In genomic region chr1:184406454-184406853, GRCh38 we compare ENCODE assay signal across 23 cellular contexts.
"Had no signal": no experiment of that assay in that cellular context is flagged by ENCODE, and none has a peak within 500 bp of the region (broad histone marks: within the 10 kb centered on the region; RNA-seq: fewer than 3 reads in every experiment).

No MANE protein-coding gene starts in this region.

- H3K27ac Mint-ChIP-seq: activated CD8-positive, alpha-beta T cell treated with anti-CD3 and anti-CD28 coated beads, Interleukin-2, amount 10 ng/mL, durations not matched to agents 7 days and 5 days; activated naive CD8-positive, alpha-beta T cell treated with anti-CD3 and anti-CD28 coated beads, Interleukin-2, amount 50 U/mL, for 24 hours; activated T-helper 1 cell treated with anti-CD3 and anti-CD28 coated beads, Interleukin-12 subunit alpha, Interleukin-12 subunit beta, Interleukin-2, Interleukin-4 antibody, amounts not matched to agents 30 ng/mL and 10 ng/mL and 1 ng/mL, durations not matched to agents 14 hours and 24 hours and 36 hours; memory B cell; T-helper 2 cell treated with Interferon-gamma antibody and Interleukin-4, amounts not matched to agents 5 μg/mL and 100 μg/mL, for 36 hours had no signal

- H3K36me3 ChIP-seq: cardiac muscle cell, spleen, WERI-Rb-1 had no signal

- DNase-seq: activated CD4-positive, alpha-beta T cell treated with anti-CD3 and anti-CD28 coated beads, Interleukin-2, amount 50 U/mL, for 1 hour; activated CD4-positive, CD25-positive, alpha-beta regulatory T cell treated with anti-CD3 and anti-CD28 coated beads, Interleukin-2, amount 50 U/mL, for 72 hours; activated CD8-positive, alpha-beta T cell treated with anti-CD3 and anti-CD28 coated beads, Interleukin-2, amount 10 ng/mL, durations not matched to agents 7 days and 5 days; activated gamma-delta T cell; activated naive CD4-positive, alpha-beta T cell treated with anti-CD3 and anti-CD28 coated beads, Interleukin-2, amount 50 U/mL, for 16 hours; activated naive CD8-positive, alpha-beta T cell treated with anti-CD3 and anti-CD28 coated beads, Interleukin-2, amount 50 U/mL, for 24 hours; dermis blood vessel endothelial cell; effector CD8-positive, alpha-beta T cell; foreskin melanocyte; glutamatergic neuron; hippocampal formation; posterior cingulate gyrus; spleen; stimulated activated CD4-positive, alpha-beta T cell treated with anti-CD3 and anti-CD28 coated beads, Interleukin-4, amount 100 ng/mL, for 1 hour; stimulated activated naive CD4-positive, alpha-beta T cell; testis; trophoblast cell; WERI-Rb-1 had no signal

- H3K9me3 ChIP-seq: spleen, testis had no signal

- H3K9me3 Mint-ChIP-seq: activated naive CD8-positive, alpha-beta T cell treated with anti-CD3 and anti-CD28 coated beads, Interleukin-2, amount 50 U/mL, for 24 hours; activated T-helper 1 cell treated with anti-CD3 and anti-CD28 coated beads, Interleukin-12 subunit alpha, Interleukin-12 subunit beta, Interleukin-2, Interleukin-4 antibody, amounts not matched to agents 30 ng/mL and 10 ng/mL and 1 ng/mL, durations not matched to agents 14 hours and 24 hours and 36 hours; memory B cell; neural crest cell; T-helper 2 cell treated with Interferon-gamma antibody and Interleukin-4, amounts not matched to agents 5 μg/mL and 100 μg/mL, for 36 hours had no signal

- H3K27me3 ChIP-seq: cardiac muscle cell, spleen, testis had no signal

- H3K4me3 ChIP-seq: cardiac muscle cell, spleen, testis had no signal

- H3K4me1 Mint-ChIP-seq: memory B cell had no signal

- H3K27ac ChIP-seq: cardiac muscle cell, spleen, testis, WERI-Rb-1 had no signal

- ATAC-seq: activated CD8-positive, alpha-beta T cell treated with anti-CD3 and anti-CD28 coated beads, Interleukin-2, amount 10 ng/mL, durations not matched to agents 7 days and 5 days; activated naive CD8-positive, alpha-beta T cell treated with anti-CD3 and anti-CD28 coated beads, Interleukin-2, amount 50 U/mL, for 24 hours had no signal

- H3K4me1 ChIP-seq: testis had no signal

- H3K4me3 Mint-ChIP-seq: activated CD8-positive, alpha-beta T cell treated with anti-CD3 and anti-CD28 coated beads, Interleukin-2, amount 10 ng/mL, durations not matched to agents 7 days and 5 days; activated naive CD8-positive, alpha-beta T cell treated with anti-CD3 and anti-CD28 coated beads, Interleukin-2, amount 50 U/mL, for 24 hours; activated T-helper 1 cell treated with anti-CD3 and anti-CD28 coated beads, Interleukin-12 subunit alpha, Interleukin-12 subunit beta, Interleukin-2, Interleukin-4 antibody, amounts not matched to agents 30 ng/mL and 10 ng/mL and 1 ng/mL, durations not matched to agents 14 hours and 24 hours and 36 hours; memory B cell; neural crest cell; T-helper 2 cell treated with Interferon-gamma antibody and Interleukin-4, amounts not matched to agents 5 μg/mL and 100 μg/mL, for 36 hours had no signal

- H3K36me3 Mint-ChIP-seq: memory B cell had no signal
